Comparison of ENCODE assay signal across 8 cellular contexts in the genomic region with DNA sequence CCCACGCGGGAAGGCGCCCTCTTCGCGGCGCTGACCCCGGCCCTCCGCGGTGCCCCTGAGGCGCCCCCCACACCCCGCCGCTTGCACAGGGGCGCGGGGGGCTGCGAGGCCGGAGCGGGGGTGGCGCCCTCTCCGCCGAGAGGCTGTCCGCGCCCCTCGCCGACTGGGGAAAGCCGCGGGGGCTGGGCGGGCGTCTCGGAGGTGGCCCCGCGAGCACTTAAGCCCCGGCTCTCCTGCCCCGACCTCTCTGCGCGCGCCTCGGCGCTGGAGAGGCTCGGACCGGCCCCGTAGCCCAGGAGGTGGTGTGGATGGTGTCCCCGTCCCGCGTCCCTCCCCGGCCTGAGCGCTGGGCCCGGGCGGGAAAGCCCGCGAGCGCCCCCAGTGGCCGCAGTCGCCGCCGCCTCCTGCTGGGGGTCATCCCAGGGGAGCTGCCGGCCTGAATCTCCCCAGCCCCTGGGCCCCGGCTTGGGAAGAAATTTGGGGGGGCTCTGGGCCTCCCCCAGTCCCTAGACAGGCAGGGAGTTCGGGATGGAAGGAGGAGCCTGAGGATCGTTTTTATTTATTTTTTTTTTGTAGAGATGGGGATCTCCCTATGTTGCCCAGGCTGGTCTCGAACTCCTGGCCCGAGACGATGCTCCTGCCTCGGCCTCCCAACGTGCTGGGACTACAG. TPM values are rescaled to one million over a fixed set of nuclear protein-coding genes. Genes with fewer than 3 reads are reported as not detected.
DNase-seq lines count a peak whose midpoint lies in the region; ATAC-seq and TF ChIP-seq lines count a peak whose summit lies in the region.

No MANE protein-coding gene starts in this region.

- peak in 2 of 4 donors; percentile 24 to 47 for TF ChIP-seq POLR2A in upper lobe of left lung (IDR thresholded peaks at IDR 0.05)

- POLR2A ChIA-PET in BJ (lab: Charles Lee) = no interaction called here

- H3K4me1 ChIP-seq in upper lobe of left lung = peaks cover 41 to 62% (median 56%) of the 10 kb centered on the region in 4 donors

- no peak for TF ChIP-seq EP300 in upper lobe of left lung (IDR thresholded peaks at IDR 0.05)

- no peaks in the 10 kb centered on the region for H3K36me3 Mint-ChIP-seq in glutamatergic neuron (ENCODE audit: unreplicated experiment)
- H3K36me3 Mint-ChIP-seq in osteocyte (ENCODE audit: unreplicated experiment) = peaks cover 2% of the 10 kb centered on the region

- CTCF ChIA-PET in BJ (lab: Yijun Ruan, JAX) = interaction anchor here (0.6 to 3.1 kb wide), 20 partner anchors 9 to 321 kb away, joined by 3 to 45 read pairs (median 5); a partner anchor contains a TSS

- H3K4me3 Mint-ChIP-seq in glutamatergic neuron (ENCODE audit: unreplicated experiment) (peak overlapping the region; percentile 55), osteocyte (ENCODE audit: unreplicated experiment) (peak overlapping the region; percentile 88)

- H3K36me3 ChIP-seq in BJ (ENCODE audit: control insufficient read depth, insufficient read depth, low read length) (no peaks in the 10 kb centered on the region; the same call in none of the 2 replicates), upper lobe of left lung (no peaks in the 10 kb centered on the region)

- 8 to 9% methylated on average over 18 to 21 of the region's 64 CpGs for WGBS in upper lobe of left lung, 2 donors

- H3K27me3 Mint-ChIP-seq in glutamatergic neuron (ENCODE audit: unreplicated experiment) (peaks cover 15% of the 10 kb centered on the region), osteocyte (ENCODE audit: unreplicated experiment) (no peaks in the 10 kb centered on the region)

- peaks cover 19% of the 10 kb centered on the region for H3K4me1 Mint-ChIP-seq in glutamatergic neuron (ENCODE audit: low read depth, unreplicated experiment)
- peaks cover 27% of the 10 kb centered on the region for H3K4me1 Mint-ChIP-seq in osteocyte (ENCODE audit: unreplicated experiment)

- H3K9me3 ChIP-seq in upper lobe of left lung = no peaks in the 10 kb centered on the region

- DNase-seq in BJ (ENCODE audit: low read depth) = no peak
- peak; percentile 84 for DNase-seq in RKO (ENCODE audit: low spot score)
- peak; percentile 73 for DNase-seq in activated naive CD4-positive, alpha-beta T cell treated with Interleukin-2 at 50 U/mL for 16 hours
- DNase-seq in glutamatergic neuron = peak; percentile 86
- peak; percentile 96 for DNase-seq in osteocyte (ENCODE audit: extremely low spot score, unreplicated experiment)
- peak; percentile 71 to 98 for DNase-seq in upper lobe of left lung
- no peak for DNase-seq in NCI-H524 treated with DMSO at 0.1 percent for 48 hours (lab: John Stamatoyannopoulos, UW)

- H3K9me3 Mint-ChIP-seq in glutamatergic neuron (ENCODE audit: unreplicated experiment) = peaks cover 7% of the 10 kb centered on the region
- no peaks in the 10 kb centered on the region for H3K9me3 Mint-ChIP-seq in osteocyte (ENCODE audit: unreplicated experiment)

- TF ChIP-seq CTCF in BJ (IDR thresholded peaks at IDR 0.05; ENCODE audit: insufficient read depth, low read depth, low read length) = peak; percentile 67
- TF ChIP-seq CTCF in glutamatergic neuron (IDR thresholded peaks at IDR 0.05; ENCODE audit: partially characterized antibody, unreplicated experiment) = peak; percentile 99
- peak; percentile 98 for TF ChIP-seq CTCF in osteocyte (IDR thresholded peaks at IDR 0.05)
- peak; percentile 88 to 97 (median 91) for TF ChIP-seq CTCF in upper lobe of left lung (IDR thresholded peaks at IDR 0.05)

- ATAC-seq in GM21723 (IDR thresholded peaks at IDR 0.05; ENCODE audit: unreplicated experiment) (peak; percentile 39), upper lobe of left lung (ENCODE audit: low FRiP score in 2 of 2) (peak; percentile 58 to 76)

- H3K27ac ChIP-seq in upper lobe of left lung = peak overlapping the region; percentile 96 to 98 (median 98)

- no peak overlapping the region for H3K27ac Mint-ChIP-seq in glutamatergic neuron (ENCODE audit: unreplicated experiment)
- H3K27ac Mint-ChIP-seq in osteocyte (ENCODE audit: unreplicated experiment) = peak overlapping the region; percentile 75

- H3K27me3 ChIP-seq in BJ (ENCODE audit: control insufficient read depth, insufficient read depth, low read length) = no peaks in the 10 kb centered on the region
- H3K27me3 ChIP-seq in upper lobe of left lung = peaks cover 0 to 41% (median 18%) of the 10 kb centered on the region in 4 donors

- H3K4me3 ChIP-seq in BJ (ENCODE audit: low read depth, low read length) (peak overlapping the region; percentile 85), upper lobe of left lung (peak overlapping the region; percentile 29 to 72 (median 64))

RNA-seq across cellular contexts. Expression of a gene that starts 1.9 kb away (rescaled TPM):
- polyA plus RNA-seq in BJ (2011; rRNA removed) = 5.6 and 10.8 TPM in 2 replicates
- polyA minus RNA-seq in BJ (2011; rRNA and poly(A)+ RNA removed) = 1.7 and 2.0 TPM in 2 replicates
- total RNA-seq in glutamatergic neuron (ENCODE audit: unreplicated experiment) = 218 TPM
- 75.0 and 79.2 TPM in 2 replicates for total RNA-seq in osteocyte
- total RNA-seq in upper lobe of left lung = 10 to 100 TPM; 26.5 to 55.0 (median 35.0) TPM

RNA-seq across cellular contexts. Expression of a gene that starts 11.5 kb away (rescaled TPM):
- polyA plus RNA-seq in BJ (2011; rRNA removed) = 73.0 and 86.8 TPM in 2 replicates
- 8.7 and 9.7 TPM in 2 replicates for polyA minus RNA-seq in BJ (2011; rRNA and poly(A)+ RNA removed)
- total RNA-seq in glutamatergic neuron (ENCODE audit: unreplicated experiment) (18.4 TPM), osteocyte (29.3 and 30.6 TPM in 2 replicates), upper lobe of left lung (100 to 1,000 TPM in 2 of 6 donors, 10 to 100 TPM in 4; 32.5 to 180 (median 63.8) TPM)

RNA-seq across cellular contexts. Expression of a gene that starts 18.2 kb away (rescaled TPM):
- 32.7 and 41.2 TPM in 2 replicates for polyA plus RNA-seq in BJ (2011; rRNA removed)
- polyA minus RNA-seq in BJ (2011; rRNA and poly(A)+ RNA removed) = 20.4 and 22.9 TPM in 2 replicates
- total RNA-seq in glutamatergic neuron (ENCODE audit: unreplicated experiment) (914 TPM), osteocyte (175 and 191 TPM in 2 replicates), upper lobe of left lung (100 to 1,000 TPM in 5 of 6 donors, 10 to 100 TPM in 1; 91.0 to 316 (median 157) TPM)

RNA-seq across cellular contexts. Expression of a gene that starts 19.9 kb away (rescaled TPM):
- polyA plus RNA-seq in BJ (2011; rRNA removed) = not detected in 2 replicates
- not detected in 2 replicates for polyA minus RNA-seq in BJ (2011; rRNA and poly(A)+ RNA removed)
- total RNA-seq in glutamatergic neuron (ENCODE audit: unreplicated experiment) (0.32 TPM), osteocyte (0.13 TPM in 1 of 2 replicates, not detected in the other), upper lobe of left lung (1 to 10 TPM in 1 of 6 donors, under 1 TPM in 3, not detected in 2; 0.15 to 1.0 (median 0.36) TPM)

RNA-seq across cellular contexts. Expression of a gene that starts 35.5 kb away (rescaled TPM):
- polyA plus RNA-seq in BJ (2011; rRNA removed) = 0.48 and 0.88 TPM in 2 replicates
- 0.26 and 0.28 TPM in 2 replicates for polyA minus RNA-seq in BJ (2011; rRNA and poly(A)+ RNA removed)
- total RNA-seq in glutamatergic neuron (ENCODE audit: unreplicated experiment) = 0.29 TPM
- total RNA-seq in osteocyte = 0.21 TPM in 2 replicates
- 10 to 100 TPM in 1 of 6 donors, 1 to 10 TPM in 5; 1.1 to 11.5 (median 1.6) TPM for total RNA-seq in upper lobe of left lung

Comparison
In these comparisons a context has a peak if more than half of its experiments do, and no peak if none do; other contexts are left out.
1. DNase-seq: peak in RKO (single experiment), activated naive CD4-positive, alpha-beta T cell treated with Interleukin-2 at 50 U/mL for 16 hours (single experiment), glutamatergic neuron (single experiment), osteocyte (single experiment) and upper lobe of left lung (2 of 2); none in BJ (single experiment) and NCI-H524 treated with DMSO at 0.1 percent for 48 hours (single experiment).
2. Peak in every context shown above with its lines, with median percentiles within 50 percentile points of each other: CTCF ChIP-seq.